In the genomic region with DNA sequence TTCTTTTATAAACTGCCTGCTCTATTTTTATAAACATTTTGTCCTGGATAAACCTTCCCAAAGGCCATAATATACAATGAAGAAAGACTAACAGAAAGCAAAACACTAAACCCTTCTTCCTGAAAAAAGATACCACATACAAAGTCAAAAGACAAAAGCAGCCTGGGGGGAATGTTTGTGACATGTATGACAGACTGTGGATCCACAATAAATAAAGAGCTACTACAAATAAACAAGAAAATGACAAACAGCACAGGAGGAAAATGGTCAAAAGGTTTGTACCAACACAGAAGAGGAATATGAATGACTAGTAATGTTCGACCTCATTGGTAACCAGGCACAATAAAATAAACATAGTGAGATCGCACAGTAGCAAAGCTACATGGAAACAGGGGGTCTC, we compare ENCODE assay signal across 1 cellular context.
TF ChIP-seq lines count a peak whose summit lies in the region.

No MANE protein-coding gene starts in this region.

TF ChIP-seq in HCT116, 20 proteins besides CTCF, POLR2A, EP300 and RAD21 (continued from another document):
- TF ChIP-seq, protein P1, sequence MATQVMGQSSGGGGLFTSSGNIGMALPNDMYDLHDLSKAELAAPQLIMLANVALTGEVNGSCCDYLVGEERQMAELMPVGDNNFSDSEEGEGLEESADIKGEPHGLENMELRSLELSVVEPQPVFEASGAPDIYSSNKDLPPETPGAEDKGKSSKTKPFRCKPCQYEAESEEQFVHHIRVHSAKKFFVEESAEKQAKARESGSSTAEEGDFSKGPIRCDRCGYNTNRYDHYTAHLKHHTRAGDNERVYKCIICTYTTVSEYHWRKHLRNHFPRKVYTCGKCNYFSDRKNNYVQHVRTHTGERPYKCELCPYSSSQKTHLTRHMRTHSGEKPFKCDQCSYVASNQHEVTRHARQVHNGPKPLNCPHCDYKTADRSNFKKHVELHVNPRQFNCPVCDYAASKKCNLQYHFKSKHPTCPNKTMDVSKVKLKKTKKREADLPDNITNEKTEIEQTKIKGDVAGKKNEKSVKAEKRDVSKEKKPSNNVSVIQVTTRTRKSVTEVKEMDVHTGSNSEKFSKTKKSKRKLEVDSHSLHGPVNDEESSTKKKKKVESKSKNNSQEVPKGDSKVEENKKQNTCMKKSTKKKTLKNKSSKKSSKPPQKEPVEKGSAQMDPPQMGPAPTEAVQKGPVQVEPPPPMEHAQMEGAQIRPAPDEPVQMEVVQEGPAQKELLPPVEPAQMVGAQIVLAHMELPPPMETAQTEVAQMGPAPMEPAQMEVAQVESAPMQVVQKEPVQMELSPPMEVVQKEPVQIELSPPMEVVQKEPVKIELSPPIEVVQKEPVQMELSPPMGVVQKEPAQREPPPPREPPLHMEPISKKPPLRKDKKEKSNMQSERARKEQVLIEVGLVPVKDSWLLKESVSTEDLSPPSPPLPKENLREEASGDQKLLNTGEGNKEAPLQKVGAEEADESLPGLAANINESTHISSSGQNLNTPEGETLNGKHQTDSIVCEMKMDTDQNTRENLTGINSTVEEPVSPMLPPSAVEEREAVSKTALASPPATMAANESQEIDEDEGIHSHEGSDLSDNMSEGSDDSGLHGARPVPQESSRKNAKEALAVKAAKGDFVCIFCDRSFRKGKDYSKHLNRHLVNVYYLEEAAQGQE (IDR thresholded peaks at IDR 0.05; ENCODE audit: low read depth), result no peak
- TF ChIP-seq YY1 (IDR thresholded peaks at IDR 0.05; ENCODE audit: extremely low read depth, insufficient replicate concordance, low read depth, low read length) (no peak), CEBPB (IDR thresholded peaks at IDR 0.05; ENCODE audit: low read depth) (no peak)
